Comparison of ENCODE assay signal across 14 cellular contexts in the genomic region with DNA sequence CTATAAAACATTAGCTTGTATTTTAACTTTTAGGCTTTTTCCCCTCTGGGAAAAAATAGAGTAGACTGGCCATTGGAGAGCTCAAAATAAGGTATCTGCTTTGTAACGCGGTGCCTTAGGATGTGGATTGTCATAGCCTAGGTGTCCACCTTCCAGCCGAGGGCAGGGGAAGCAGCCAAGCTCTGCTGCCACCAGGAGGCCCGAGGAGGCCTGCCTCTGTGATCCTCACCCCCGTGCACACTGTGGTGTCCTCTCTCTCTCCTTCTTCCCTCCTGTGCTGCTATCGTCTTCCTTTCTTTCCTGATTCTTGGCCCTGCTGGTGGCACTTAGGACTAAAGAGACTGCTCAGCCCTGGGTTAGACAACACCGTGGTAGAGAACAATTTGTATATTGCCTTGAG. TPM values are rescaled to one million over a fixed set of nuclear protein-coding genes. Genes with fewer than 3 reads are reported as not detected.
A peak's percentile ranks its signal among the peaks of the same experiment; 100 is the strongest.
DNase-seq lines count a peak whose midpoint lies in the region; ATAC-seq, FAIRE-seq and TF ChIP-seq lines count a peak whose summit lies in the region.
"Had no signal": no experiment of that assay in that cellular context is flagged by ENCODE, and none has a peak within 500 bp of the region (broad histone marks: within the 10 kb centered on the region; RNA-seq: fewer than 3 reads in every experiment).

No MANE protein-coding gene starts in this region.

- H3K36me3 ChIP-seq in GM23338 (ENCODE audit: insufficient read depth) (peaks cover 17% of the 10 kb centered on the region; the same call in 1 of the 2 replicates), brain microvascular endothelial cell (replicated peaks) (peaks cover 11% of the 10 kb centered on the region), MG63 (peaks cover 94% of the 10 kb centered on the region)

- H2AFZ ChIP-seq in GM23338, result no peak overlapping the region

- TF ChIP-seq RAD21 in A549 (conservative IDR thresholded peaks at IDR 0.05 in 1 of 2, IDR thresholded peaks at IDR 0.05 in 1 of 2), result peak in 1 of 2 experiments; percentile 29; a peak in 1 of 5 replicates

- in situ Hi-C loops in brain microvascular endothelial cell (cut with HindIII; ENCODE audit: low pct_ligation_motif_present, low sequenced_read_pairs), result no loop called here

- H3K9me2 ChIP-seq in GM23338 (ENCODE audit: insufficient read depth), result no peaks in the 10 kb centered on the region

- H3K9me3 ChIP-seq in A549, result no peaks in the 10 kb centered on the region
- H3K9me3 ChIP-seq in MG63, result no peaks in the 10 kb centered on the region

- POLR2A ChIA-PET in A549 (lab: Yijun Ruan, JAX), result interaction anchor here (1.0 to 2.0 kb wide), 2 partner anchors 12 to 58 kb away, joined by 3 to 5 read pairs; a partner anchor contains a TSS

- H3K27me3 Mint-ChIP-seq in GM23338 (ENCODE audit: insufficient read depth, low read depth, poor library complexity), result peaks cover 6% of the 10 kb centered on the region
- H3K27me3 Mint-ChIP-seq: central memory CD8-positive, alpha-beta T cell had no signal

- peaks cover 86% of the 10 kb centered on the region for H3K4me1 ChIP-seq in A549
- peaks cover 84% of the 10 kb centered on the region for H3K4me1 ChIP-seq in GM23338 (ENCODE audit: insufficient read depth)

- no peaks in the 10 kb centered on the region for H3K9me3 Mint-ChIP-seq in GM23338
- H3K9me3 Mint-ChIP-seq: central memory CD8-positive, alpha-beta T cell had no signal

- peaks cover 83% of the 10 kb centered on the region for H3K36me3 Mint-ChIP-seq in GM23338 (ENCODE audit: low read depth)

- no peak for TF ChIP-seq EP300 in A549 (IDR thresholded peaks at IDR 0.05)

- H3K27ac ChIP-seq in A549 (peak overlapping the region in 1 of 2 experiments; percentile 40; a peak in 1 of 6 replicates), GM23338 (ENCODE audit: low read depth) (peak overlapping the region; percentile 18; the same call in 1 of the 2 replicates), brain microvascular endothelial cell (no peak overlapping the region)
- H3K27ac ChIP-seq: C4-2B had no signal

- TF ChIP-seq CTCF in A549 (IDR thresholded peaks at IDR 0.05) (no peak; the same call in 2 of the 3 replicates), GM23338 (conservative IDR thresholded peaks at IDR 0.05; ENCODE audit: low read depth in 2 of 2) (peak; percentile 39 to 54), brain microvascular endothelial cell (IDR thresholded peaks at IDR 0.05; ENCODE audit: low read depth, low read length, missing control alignments) (peak; percentile 52)

- H3K4me2 ChIP-seq in A549, result no peak overlapping the region
- no peak overlapping the region for H3K4me2 ChIP-seq in GM23338

- H3K4me1 Mint-ChIP-seq in GM23338, result peaks cover 94% of the 10 kb centered on the region

- CTCF ChIA-PET in A549 (lab: Yijun Ruan, JAX), result interaction anchor here (0.6 to 2.0 kb wide), 7 partner anchors 10 to 102 kb away, joined by 3 to 7 read pairs (median 5); a partner anchor contains a TSS

- H4K20me1 ChIP-seq in GM23338 (replicated peaks; ENCODE audit: insufficient read depth), result peaks cover 99% of the 10 kb centered on the region

- H3K4me3 Mint-ChIP-seq in GM23338, result no peak overlapping the region; the same call in 2 of the 3 replicates
- H3K4me3 Mint-ChIP-seq: central memory CD8-positive, alpha-beta T cell had no signal

- FAIRE-seq in A549 (lab: Jason Lieb, UNC), result no peak
- FAIRE-seq in H54 (lab: Jason Lieb, UNC), result no peak
- FAIRE-seq: GM12891 had no signal

- no peaks in the 10 kb centered on the region for H3K27me3 ChIP-seq in GM23338 (ENCODE audit: insufficient read depth)
- no peaks in the 10 kb centered on the region for H3K27me3 ChIP-seq in brain microvascular endothelial cell (replicated peaks)
- no peaks in the 10 kb centered on the region for H3K27me3 ChIP-seq in MG63

- DNase-seq in A549 (ENCODE audit: low read depth in 1 of 2, low spot score in 1 of 2) (peak; percentile 22 to 47), GM23338 (ENCODE audit: low spot score) (peak; percentile 64), brain microvascular endothelial cell (no peak), iPS-NIHi7 (ENCODE audit: extremely low spot score) (peak; percentile 65), H54 (ENCODE audit: insufficient read length, low spot score) (no peak), MG63 (no peak), NCI-H1417 (lab: John Stamatoyannopoulos, UW) (no peak)
- DNase-seq: activated T-cell treated with anti-CD3 and anti-CD28 coated beads, Interleukin-2, amount 50 U/mL, for 1 hour; stimulated activated naive CD4-positive, alpha-beta T cell treated with Interleukin-2 at 50 U/mL for 16 hours had no signal

- peak; percentile 77 to 79; a peak in 5 of 6 replicates for ATAC-seq in A549
- peak; percentile 83 for ATAC-seq in GM23338
- ATAC-seq in HG03045 (IDR thresholded peaks at IDR 0.05; ENCODE audit: unreplicated experiment), result no peak

- no peaks in the 10 kb centered on the region for H3F3A ChIP-seq in GM23338 (replicated peaks; ENCODE audit: low read depth)

- TF ChIP-seq POLR2A in A549 (IDR thresholded peaks at IDR 0.05; ENCODE audit: low read length) (no peak), H54 (IDR thresholded peaks at IDR 0.05; ENCODE audit: low read depth, low read length) (no peak)

- H3K4me3 ChIP-seq in A549, result no peak overlapping the region
- no peak overlapping the region for H3K4me3 ChIP-seq in GM23338
- H3K4me3 ChIP-seq in brain microvascular endothelial cell (ENCODE audit: low read depth, low read length), result no peak overlapping the region
- no peak overlapping the region for H3K4me3 ChIP-seq in MG63

- peak overlapping the region; percentile 0; the same call in 1 of the 2 replicates for H3K27ac Mint-ChIP-seq in GM23338

- peaks cover 100% of the 10 kb centered on the region for H3K79me2 ChIP-seq in GM23338 (replicated peaks; ENCODE audit: insufficient read depth)

- WGBS in A549 (ENCODE audit: missing lambda C conversion rate), result 47% methylated on average over 7 of the region's 7 CpGs

TF ChIP-seq in A549, 52 proteins besides CTCF, POLR2A, EP300 and RAD21 (continues in another document):
- TF ChIP-seq SMC3 (IDR thresholded peaks at IDR 0.05), result 0 out of 3 replicates have a peak, but pooled peaks have one; percentile 5
- no peak for TF ChIP-seq ZNF302 (CRISPR knock-in tag; IDR thresholded peaks at IDR 0.05)
- no peak for TF ChIP-seq NPAS2 (CRISPR knock-in tag; IDR thresholded peaks at IDR 0.05; ENCODE audit: borderline replicate concordance)
- TF ChIP-seq, protein P1, sequence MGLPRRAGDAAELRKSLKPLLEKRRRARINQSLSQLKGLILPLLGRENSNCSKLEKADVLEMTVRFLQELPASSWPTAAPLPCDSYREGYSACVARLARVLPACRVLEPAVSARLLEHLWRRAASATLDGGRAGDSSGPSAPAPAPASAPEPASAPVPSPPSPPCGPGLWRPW (IDR thresholded peaks at IDR 0.05), result no peak

RNA-seq across cellular contexts. Expression of a gene that starts 11.3 kb away (rescaled TPM):
- 94.1 and 168 TPM in 2 replicates for polyA plus RNA-seq in A549 (2011; rRNA removed)
- 354 and 442 TPM in 2 replicates for polyA plus RNA-seq in A549 (2012; cell fraction: cytosol; rRNA removed)
- polyA plus RNA-seq in A549 (2012; cell fraction: nucleus; rRNA removed), result 454 and 781 TPM in 2 replicates
- 334 to 352 TPM (median 348 TPM) in 3 replicates for polyA plus RNA-seq in A549 (2017; fragmentation: RNase III; extraction: RNeasy Plus Mini Kit Qiagen cat#74134 plus additional on column Dnase treatment)
- polyA minus RNA-seq in A549 (2011; rRNA and poly(A)+ RNA removed), result 44.2 and 49.0 TPM in 2 replicates
- 359 and 389 TPM in 2 replicates for total RNA-seq in GM23338 (2014; rRNA removed; shearing (Covaris generic))
- polyA plus RNA-seq in GM23338 (2016; fragmentation: Nextera tagmentation; extraction: Ambion mirVana), result 276 and 291 TPM in 2 replicates
- total RNA-seq in MG63 (2014; rRNA removed; shearing (Covaris generic); ENCODE audit: low replicate concordance), result 95.3 and 126 TPM in 2 replicates

RNA-seq across cellular contexts. Expression of a gene that starts 43.0 kb away (rescaled TPM):
- polyA plus RNA-seq in A549 (2011; rRNA removed), result 12.4 and 12.8 TPM in 2 replicates
- polyA plus RNA-seq in A549 (2012; cell fraction: cytosol; rRNA removed), result 20.7 and 33.3 TPM in 2 replicates
- polyA plus RNA-seq in A549 (2012; cell fraction: nucleus; rRNA removed), result 33.1 and 33.6 TPM in 2 replicates
- 13.1 to 15.3 TPM (median 13.2 TPM) in 3 replicates for polyA plus RNA-seq in A549 (2017; fragmentation: RNase III; extraction: RNeasy Plus Mini Kit Qiagen cat#74134 plus additional on column Dnase treatment)
- 16.7 and 27.6 TPM in 2 replicates for polyA minus RNA-seq in A549 (2011; rRNA and poly(A)+ RNA removed)
- 50.1 and 58.7 TPM in 2 replicates for total RNA-seq in GM23338 (2014; rRNA removed; shearing (Covaris generic))
- 18.9 and 20.7 TPM in 2 replicates for polyA plus RNA-seq in GM23338 (2016; fragmentation: Nextera tagmentation; extraction: Ambion mirVana)
- 60.2 and 89.4 TPM in 2 replicates for total RNA-seq in MG63 (2014; rRNA removed; shearing (Covaris generic); ENCODE audit: low replicate concordance)

RNA-seq across cellular contexts. Expression of a gene that starts 46.4 kb away (rescaled TPM):
- polyA plus RNA-seq in A549 (2011; rRNA removed) (0.07 TPM in 1 of 2 replicates, not detected in the other), A549 (2017; fragmentation: RNase III; extraction: RNeasy Plus Mini Kit Qiagen cat#74134 plus additional on column Dnase treatment) (0.08 to 0.28 TPM (median 0.13 TPM) in 3 replicates), GM23338 (2016; fragmentation: Nextera tagmentation; extraction: Ambion mirVana) (0.54 TPM in 1 of 2 replicates, not detected in the other)
- polyA plus RNA-seq in A549 (2012; cell fraction: cytosol; rRNA removed), result 0.05 TPM in 2 replicates
- polyA plus RNA-seq in A549 (2012; cell fraction: nucleus; rRNA removed), result 0.49 and 0.56 TPM in 2 replicates
- not detected in 2 replicates for polyA minus RNA-seq in A549 (2011; rRNA and poly(A)+ RNA removed)
- 0.07 and 0.31 TPM in 2 replicates for total RNA-seq in GM23338 (2014; rRNA removed; shearing (Covaris generic))
- not detected in 2 replicates for total RNA-seq in MG63 (2014; rRNA removed; shearing (Covaris generic); ENCODE audit: low replicate concordance)
- total RNA-seq: glomerular endothelial cell had no signal

RNA-seq across cellular contexts. Expression of a gene that starts 57.9 kb away (rescaled TPM):
- polyA plus RNA-seq in A549 (2011; rRNA removed) (2.8 and 3.3 TPM in 2 replicates), A549 (2017; fragmentation: RNase III; extraction: RNeasy Plus Mini Kit Qiagen cat#74134 plus additional on column Dnase treatment) (20.0 to 22.1 TPM (median 21.5 TPM) in 3 replicates), GM23338 (2016; fragmentation: Nextera tagmentation; extraction: Ambion mirVana) (27.4 and 31.6 TPM in 2 replicates)
- 16.0 and 17.8 TPM in 2 replicates for polyA plus RNA-seq in A549 (2012; cell fraction: cytosol; rRNA removed)
- 23.4 and 38.8 TPM in 2 replicates for polyA plus RNA-seq in A549 (2012; cell fraction: nucleus; rRNA removed)
- polyA minus RNA-seq in A549 (2011; rRNA and poly(A)+ RNA removed), result 0.99 and 4.4 TPM in 2 replicates
- total RNA-seq in GM23338 (2014; rRNA removed; shearing (Covaris generic)), result 29.2 and 45.0 TPM in 2 replicates
- total RNA-seq in MG63 (2014; rRNA removed; shearing (Covaris generic); ENCODE audit: low replicate concordance), result 0.86 and 2.0 TPM in 2 replicates

Comparison
In these comparisons a context has a peak if more than half of its experiments do, and no peak if none do; other contexts are left out.
1. DNase-seq: peak in A549 (2 of 2), GM23338 (single experiment) and iPS-NIHi7 (single experiment); none in brain microvascular endothelial cell (single experiment), H54 (single experiment), MG63 (single experiment) and NCI-H1417 (0 of 3).